ENCODE assay signal across 1 cellular context in the genomic region with DNA sequence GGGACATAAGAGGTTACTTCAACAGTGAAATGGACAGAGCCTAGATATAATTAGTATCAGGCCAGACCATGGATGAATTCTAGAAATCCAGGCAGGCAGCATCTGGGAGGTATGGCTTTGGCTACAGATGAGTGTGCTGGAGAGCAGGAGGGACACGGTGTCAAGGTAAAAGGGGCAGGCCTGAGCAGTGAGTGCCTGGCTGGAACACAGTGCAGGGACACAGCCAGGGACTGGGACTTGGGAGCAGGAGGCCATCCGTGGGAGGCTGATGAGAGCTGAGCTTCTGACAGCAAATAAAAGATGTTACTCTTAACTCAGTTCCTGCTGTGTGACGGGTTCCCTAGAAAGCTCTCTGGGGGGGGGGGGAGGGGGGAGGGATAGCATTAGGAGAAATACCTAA.
TF ChIP-seq lines count a peak whose summit lies in the region.

No MANE protein-coding gene starts in this region.

TF ChIP-seq in IMR-90, 13 proteins besides CTCF, POLR2A, EP300 and RAD21:
- TF ChIP-seq, protein P1, sequence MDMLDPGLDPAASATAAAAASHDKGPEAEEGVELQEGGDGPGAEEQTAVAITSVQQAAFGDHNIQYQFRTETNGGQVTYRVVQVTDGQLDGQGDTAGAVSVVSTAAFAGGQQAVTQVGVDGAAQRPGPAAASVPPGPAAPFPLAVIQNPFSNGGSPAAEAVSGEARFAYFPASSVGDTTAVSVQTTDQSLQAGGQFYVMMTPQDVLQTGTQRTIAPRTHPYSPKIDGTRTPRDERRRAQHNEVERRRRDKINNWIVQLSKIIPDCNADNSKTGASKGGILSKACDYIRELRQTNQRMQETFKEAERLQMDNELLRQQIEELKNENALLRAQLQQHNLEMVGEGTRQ (IDR thresholded peaks at IDR 0.05; ENCODE audit: low read depth, low read length) = no peak
- TF ChIP-seq RFX5 (IDR thresholded peaks at IDR 0.05; ENCODE audit: low read depth, low read length) (no peak), CHD1 (IDR thresholded peaks at IDR 0.05; ENCODE audit: low read depth, low read length) (no peak), MXI1 (IDR thresholded peaks at IDR 0.05; ENCODE audit: borderline replicate concordance, low read depth, low read length) (no peak), CEBPB (IDR thresholded peaks at IDR 0.05; ENCODE audit: low read depth, low read length) (no peak), BHLHE40 (IDR thresholded peaks at IDR 0.05; ENCODE audit: low read depth, low read length) (no peak), MAFK (IDR thresholded peaks at IDR 0.05; ENCODE audit: low read depth, low read length) (no peak), NFE2L2 (IDR thresholded peaks at IDR 0.05; ENCODE audit: low read depth, low read length) (no peak), MAZ (IDR thresholded peaks at IDR 0.05; ENCODE audit: borderline replicate concordance, low read depth, low read length) (no peak), SMC3 (IDR thresholded peaks at IDR 0.05; ENCODE audit: low read depth, low read length) (no peak), FOS (IDR thresholded peaks at IDR 0.05; ENCODE audit: low read depth, low read length) (no peak), RCOR1 (IDR thresholded peaks at IDR 0.05; ENCODE audit: insufficient replicate concordance, low read length) (no peak)
- TF ChIP-seq, protein P2, sequence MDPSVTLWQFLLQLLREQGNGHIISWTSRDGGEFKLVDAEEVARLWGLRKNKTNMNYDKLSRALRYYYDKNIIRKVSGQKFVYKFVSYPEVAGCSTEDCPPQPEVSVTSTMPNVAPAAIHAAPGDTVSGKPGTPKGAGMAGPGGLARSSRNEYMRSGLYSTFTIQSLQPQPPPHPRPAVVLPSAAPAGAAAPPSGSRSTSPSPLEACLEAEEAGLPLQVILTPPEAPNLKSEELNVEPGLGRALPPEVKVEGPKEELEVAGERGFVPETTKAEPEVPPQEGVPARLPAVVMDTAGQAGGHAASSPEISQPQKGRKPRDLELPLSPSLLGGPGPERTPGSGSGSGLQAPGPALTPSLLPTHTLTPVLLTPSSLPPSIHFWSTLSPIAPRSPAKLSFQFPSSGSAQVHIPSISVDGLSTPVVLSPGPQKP (IDR thresholded peaks at IDR 0.05; ENCODE audit: borderline replicate concordance, low read depth, low read length) = no peak
